In the genomic region with DNA sequence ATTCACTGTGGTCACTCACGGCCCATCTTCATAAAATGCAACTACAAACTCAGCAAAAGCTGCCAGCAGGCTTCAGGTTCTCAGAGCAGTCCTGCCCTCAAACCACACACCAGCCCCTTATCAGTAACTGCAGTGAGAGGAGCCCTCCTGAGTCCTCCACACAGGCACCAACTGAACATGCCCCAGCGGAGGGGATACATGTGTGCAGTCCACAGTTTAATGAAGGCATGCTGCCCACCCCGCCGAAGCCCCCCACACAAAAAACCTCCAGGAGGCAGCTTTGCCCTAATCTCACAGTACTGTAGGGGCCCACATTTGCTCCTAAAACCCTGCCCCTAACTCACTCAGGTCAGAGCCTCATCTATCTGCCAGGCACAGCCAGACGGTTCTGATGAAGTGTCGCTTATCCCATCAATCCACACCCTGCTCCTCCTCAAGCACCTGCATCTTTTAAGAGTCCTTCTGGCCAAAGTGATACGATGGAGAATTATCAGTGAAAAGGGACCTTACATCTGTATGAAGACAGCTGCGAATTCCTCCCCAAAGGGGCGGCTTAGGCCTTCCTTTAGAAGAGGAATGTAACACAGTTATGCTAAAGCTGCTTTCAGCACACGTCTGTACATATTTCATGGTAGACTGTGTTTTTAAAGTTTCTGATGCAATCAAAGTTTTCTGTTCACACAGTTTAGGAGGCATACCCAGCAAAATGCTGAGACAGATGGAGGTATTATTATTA, we compare ENCODE assay signal across 14 cellular contexts. TPM values are rescaled to one million over a fixed set of nuclear protein-coding genes. Genes with fewer than 3 reads are reported as not detected.
A peak's percentile ranks its signal among the peaks of the same experiment; 100 is the strongest.
DNase-seq lines count a peak whose midpoint lies in the region; ATAC-seq and TF ChIP-seq lines count a peak whose summit lies in the region.
"Had no signal": no experiment of that assay in that cellular context is flagged by ENCODE, and none has a peak within 500 bp of the region (broad histone marks: within the 10 kb centered on the region; RNA-seq: fewer than 3 reads in every experiment).

No MANE protein-coding gene starts in this region.

- in situ Hi-C loops in IMR-90 (cut with MboI; ENCODE audit: low sequenced_read_pairs), result loop anchor here (5.0 kb wide), 1 partner anchor 72 kb away; the partner anchor contains the start of genes TAF5L and URB2

- WGBS in IMR-90 (ENCODE audit: extremely low coverage in 2 of 2, insufficient read length in 1 of 2), 2 experiments, result 55% methylated on average over 4 of the region's 10 CpGs; no CpG with 5 or more reads in 1 of the 2 experiments
- 88% methylated on average over 10 of the region's 10 CpGs for WGBS in mesenchymal stem cell

- 0 out of 2 replicates have a peak overlapping the region, but pooled peaks have one; percentile 3 for H2AK5ac ChIP-seq in IMR-90 (ENCODE audit: low read depth, low read length)
- no peak overlapping the region for H2AK5ac ChIP-seq in mesenchymal stem cell (ENCODE audit: low read length, severe bottlenecking)

- H3K36me3 ChIP-seq in Caco-2 (ENCODE audit: control insufficient read depth, insufficient read depth, low read length) (no peaks in the 10 kb centered on the region), IMR-90 (ENCODE audit: control insufficient read depth, insufficient read depth, low read length) (no peaks in the 10 kb centered on the region), mesenchymal stem cell (ENCODE audit: control insufficient read depth in 1 of 2, insufficient read depth in 2 of 2, low read depth in 1 of 2, low read length in 2 of 2) (peaks cover 0 to 4% of the 10 kb centered on the region in 2 experiments)
- H3K36me3 ChIP-seq: left lung, neural progenitor cell had no signal

- no peak for ATAC-seq in IMR-90 (ENCODE audit: low read depth)
- no peak for ATAC-seq in WTC11
- no peak for ATAC-seq in T-helper 17 cell
- ATAC-seq: activated CD4-positive, CD25-positive, alpha-beta regulatory T cell treated with anti-CD3 and anti-CD28 coated beads, Interleukin-2, amount 50 U/mL, for 24 hours; left lung had no signal

- TF ChIP-seq POLR2A in IMR-90 (IDR thresholded peaks at IDR 0.05; ENCODE audit: low read depth, low read length), result no peak

- TF ChIP-seq CTCF in Caco-2 (IDR thresholded peaks at IDR 0.05; ENCODE audit: insufficient read depth in 1 of 2, low read depth in 1 of 2, low read length in 1 of 2, severe bottlenecking in 1 of 2, unreplicated experiment in 1 of 2) (no peak), IMR-90 (conservative IDR thresholded peaks at IDR 0.05; ENCODE audit: low read depth, low read length) (no peak), WTC11 (IDR thresholded peaks at IDR 0.05) (no peak)

- H2BK15ac ChIP-seq in IMR-90 (ENCODE audit: low read depth, low read length) (no peak overlapping the region), mesenchymal stem cell (ENCODE audit: low read depth, poor library complexity, severe bottlenecking) (no peak overlapping the region)

- DNase-seq in Caco-2 (no peak), IMR-90 (no peak), WTC11 (ENCODE audit: low spot score) (no peak), mesenchymal stem cell (no peak), T-helper 17 cell (no peak), HK-2 (ENCODE audit: unreplicated experiment) (no peak), NCI-H1417 (lab: John Stamatoyannopoulos, UW) (no peak)
- DNase-seq: Calu3, Kasumi-1, left lung, SK-N-SH, small intestine had no signal

- H3K4me3 Mint-ChIP-seq in Caco-2 (ENCODE audit: unreplicated experiment), result no peak overlapping the region
- no peak overlapping the region for H3K4me3 Mint-ChIP-seq in WTC11
- H3K4me3 Mint-ChIP-seq in T-helper 17 cell, result no peak overlapping the region
- H3K4me3 Mint-ChIP-seq: neural progenitor cell had no signal

- no peak for TF ChIP-seq RAD21 in IMR-90 (IDR thresholded peaks at IDR 0.05; ENCODE audit: low read length)

- H3K4me1 Mint-ChIP-seq in Caco-2 (ENCODE audit: low read depth, unreplicated experiment), result peaks cover 24% of the 10 kb centered on the region
- peaks cover 29% of the 10 kb centered on the region for H3K4me1 Mint-ChIP-seq in WTC11
- H3K4me1 Mint-ChIP-seq in T-helper 17 cell, result peaks cover 51% of the 10 kb centered on the region

- H3K4ac ChIP-seq in IMR-90 (ENCODE audit: low read depth, low read length), result no peak overlapping the region
- H3K4ac ChIP-seq in mesenchymal stem cell (ENCODE audit: low read depth in 1 of 2, low read length in 2 of 2), result peak overlapping the region in 1 of 2 experiments; percentile 9

- H3K9ac ChIP-seq in IMR-90 (ENCODE audit: low read depth, low read length), result no peak overlapping the region
- no peak overlapping the region for H3K9ac ChIP-seq in mesenchymal stem cell (ENCODE audit: low read length)
- H3K9ac ChIP-seq: neural progenitor cell, SK-N-SH had no signal

- H2BK12ac ChIP-seq in mesenchymal stem cell (ENCODE audit: low read length in 2 of 2), result no peak overlapping the region

- intact Hi-C loops in Caco-2 (cut with micrococcal nuclease; ENCODE audit: unreplicated experiment) (no loop called here), IMR-90 (cut with micrococcal nuclease) (no loop called here)

- H3K27ac ChIP-seq in IMR-90 (ENCODE audit: insufficient read depth, low read length) (peak overlapping the region; percentile 26; the same call in 1 of the 2 replicates), mesenchymal stem cell (ENCODE audit: low read length, poor library complexity, severe bottlenecking) (no peak overlapping the region)
- H3K27ac ChIP-seq: left lung, neural progenitor cell had no signal

- no peak overlapping the region for H2AK9ac ChIP-seq in IMR-90 (replicated peaks; ENCODE audit: low read depth, low read length, poor library complexity)

- H3K4me1 ChIP-seq in Caco-2 (peaks cover 7% of the 10 kb centered on the region; the same call in 1 of the 2 replicates), IMR-90 (ENCODE audit: control insufficient read depth, insufficient read depth, low read length) (peaks cover 11% of the 10 kb centered on the region), mesenchymal stem cell (ENCODE audit: control insufficient read depth, insufficient read depth, low read depth, low read length) (peaks cover 5% of the 10 kb centered on the region)

- H3K79me1 ChIP-seq in IMR-90 (ENCODE audit: low read depth in 1 of 2, low read length in 2 of 2) (peaks cover 28 to 57% of the 10 kb centered on the region in 2 experiments), mesenchymal stem cell (replicated peaks; ENCODE audit: low read length, poor library complexity, severe bottlenecking) (peaks cover 34% of the 10 kb centered on the region)

- H3K27me3 Mint-ChIP-seq in Caco-2 (ENCODE audit: insufficient read depth, unreplicated experiment), result no peaks in the 10 kb centered on the region
- H3K27me3 Mint-ChIP-seq in WTC11 (ENCODE audit: low read depth), result peaks cover 3% of the 10 kb centered on the region; the same call in 1 of the 2 replicates
- H3K27me3 Mint-ChIP-seq in T-helper 17 cell, result no peaks in the 10 kb centered on the region

- H3K9me1 ChIP-seq in IMR-90 (ENCODE audit: insufficient read depth, low read length), result peaks cover 5% of the 10 kb centered on the region; the same call in 1 of the 2 replicates

- H2BK20ac ChIP-seq in IMR-90 (ENCODE audit: low read depth, low read length), result no peak overlapping the region

- dilution Hi-C loops in IMR-90 (cut with HindIII; ENCODE audit: low sequenced_read_pairs, unreplicated experiment), result no loop called here

- H4K91ac ChIP-seq in IMR-90 (ENCODE audit: insufficient read depth, low read depth, low read length) (no peak overlapping the region), mesenchymal stem cell (ENCODE audit: low read length) (peak overlapping the region; percentile 20)

- peaks cover 10% of the 10 kb centered on the region; the same call in 1 of the 2 replicates for H4K20me1 ChIP-seq in IMR-90 (ENCODE audit: insufficient read depth, low read length)

- H3K9me3 ChIP-seq in Caco-2 (no peaks in the 10 kb centered on the region), IMR-90 (ENCODE audit: control insufficient read depth, insufficient read depth, low read length) (no peaks in the 10 kb centered on the region), mesenchymal stem cell (ENCODE audit: control insufficient read depth, low read length) (no peaks in the 10 kb centered on the region), T-helper 17 cell (ENCODE audit: control insufficient read depth, low read length, poor library complexity, severe bottlenecking) (no peaks in the 10 kb centered on the region)
- H3K9me3 ChIP-seq: left lung, SK-N-SH had no signal

- H2BK5ac ChIP-seq in IMR-90 (ENCODE audit: low read depth, low read length, poor library complexity, severe bottlenecking) (no peak overlapping the region), mesenchymal stem cell (ENCODE audit: low read depth, low read length, poor library complexity, severe bottlenecking) (no peak overlapping the region)

- no peak overlapping the region for H3K23ac ChIP-seq in IMR-90 (ENCODE audit: low read depth, low read length)
- peak overlapping the region in 1 of 2 experiments; percentile 42 for H3K23ac ChIP-seq in mesenchymal stem cell (ENCODE audit: low read length in 2 of 2)

- no peak overlapping the region for H2BK120ac ChIP-seq in IMR-90 (ENCODE audit: low read depth, low read length)
- no peak overlapping the region for H2BK120ac ChIP-seq in mesenchymal stem cell (ENCODE audit: low read depth, low read length)

- CTCF ChIA-PET in Caco-2 (lab: Charles Lee) (no interaction called here), IMR-90 (lab: Yijun Ruan, JAX) (interaction anchor here (0.6 kb wide), 1 partner anchor 576 kb away, joined by 5 read pairs; no protein-coding TSS in a partner anchor), WTC11 (lab: Charles Lee) (no interaction called here)

- H3K36me3 Mint-ChIP-seq in Caco-2 (ENCODE audit: insufficient read depth, unreplicated experiment) (no peaks in the 10 kb centered on the region), WTC11 (no peaks in the 10 kb centered on the region), T-helper 17 cell (ENCODE audit: low read depth) (no peaks in the 10 kb centered on the region)

- H3K9me3 Mint-ChIP-seq in Caco-2 (ENCODE audit: unreplicated experiment) (no peaks in the 10 kb centered on the region), WTC11 (no peaks in the 10 kb centered on the region)
- H3K9me3 Mint-ChIP-seq: neural progenitor cell had no signal

- POLR2A ChIA-PET in Caco-2 (lab: Charles Lee), result no interaction called here
- POLR2A ChIA-PET in IMR-90 (lab: Charles Lee; ENCODE audit: unreplicated experiment), result no interaction called here
- POLR2A ChIA-PET in WTC11 (lab: Charles Lee), result no interaction called here

- H3K27ac Mint-ChIP-seq in Caco-2 (ENCODE audit: unreplicated experiment), result peak overlapping the region; percentile 73
- H3K27ac Mint-ChIP-seq in WTC11, result 0 out of 2 replicates have a peak overlapping the region, but pooled peaks have one; percentile 23
- H3K27ac Mint-ChIP-seq in T-helper 17 cell, result no peak overlapping the region
- H3K27ac Mint-ChIP-seq: neural progenitor cell had no signal

- H4K5ac ChIP-seq in IMR-90 (ENCODE audit: low read depth, low read length), result no peak overlapping the region; the same call in 1 of the 2 replicates

- H3K4me2 ChIP-seq in IMR-90 (ENCODE audit: low read depth, low read length) (peak overlapping the region; percentile 24; the same call in 1 of the 2 replicates), mesenchymal stem cell (ENCODE audit: low read length, poor library complexity, severe bottlenecking) (no peak overlapping the region)
- H3K4me2 ChIP-seq: neural progenitor cell, SK-N-SH had no signal

- H4K8ac ChIP-seq in IMR-90 (ENCODE audit: low read depth in 2 of 2, low read length in 2 of 2) (peak overlapping the region in 1 of 2 experiments; percentile 2; a peak in 1 of 4 replicates), mesenchymal stem cell (ENCODE audit: low read length) (peak overlapping the region; percentile 36)

- no peak overlapping the region for H3K56ac ChIP-seq in IMR-90 (ENCODE audit: extremely low read depth, insufficient read depth, low read length)

- H3K4me3 ChIP-seq in Caco-2 (ENCODE audit: low read depth, low read length) (no peak overlapping the region), IMR-90 (ENCODE audit: insufficient read depth, low read depth, low read length) (no peak overlapping the region), mesenchymal stem cell (ENCODE audit: insufficient read depth in 1 of 2, low read depth in 1 of 2, low read length in 2 of 2) (no peak overlapping the region)
- H3K4me3 ChIP-seq: left lung, neural progenitor cell had no signal

- H2AFZ ChIP-seq in IMR-90 (replicated peaks; ENCODE audit: low read length, poor library complexity) (no peak overlapping the region), mesenchymal stem cell (ENCODE audit: low read depth, low read length) (no peak overlapping the region)
- H2AFZ ChIP-seq: neural progenitor cell had no signal

- BruUV-seq in Caco-2 (replicated peaks; lab: Mats Ljungman, UMichigan) (no TSS peak), IMR-90 (replicated peaks; lab: Mats Ljungman, UMichigan) (no TSS peak)

- H3K18ac ChIP-seq in IMR-90 (ENCODE audit: low read depth, low read length) (no peak overlapping the region), mesenchymal stem cell (ENCODE audit: low read depth in 1 of 2, low read length in 2 of 2) (no peak overlapping the region)

- H3K14ac ChIP-seq in IMR-90 (replicated peaks; ENCODE audit: low read depth, low read length) (no peak overlapping the region), mesenchymal stem cell (ENCODE audit: low read length in 2 of 2) (no peak overlapping the region)

- H3K27me3 ChIP-seq in Caco-2 (replicated peaks; ENCODE audit: control insufficient read depth, insufficient read depth, low read length) (no peaks in the 10 kb centered on the region), IMR-90 (ENCODE audit: control insufficient read depth, insufficient read depth, low read length) (no peaks in the 10 kb centered on the region), mesenchymal stem cell (ENCODE audit: control insufficient read depth in 1 of 2, insufficient read depth in 1 of 2, low read length in 2 of 2) (no peaks in the 10 kb centered on the region)
- H3K27me3 ChIP-seq: left lung had no signal

RNA-seq across cellular contexts. Expression of gene ABCB10, which starts 3.5 kb away (rescaled TPM):
- total RNA-seq in Caco-2 (2022) (27.5 and 31.9 TPM in 2 replicates), IMR-90 (2012; rRNA removed) (10.9 and 13.3 TPM in 2 replicates), WTC11 (2021) (9.2 to 11.0 TPM (median 11.0 TPM) in 3 replicates), T-helper 17 cell (10 to 100 TPM; 12.9 to 19.2 TPM)
- polyA plus RNA-seq in IMR-90 (2012; rRNA removed), result 5.9 and 6.5 TPM in 2 replicates
- polyA plus RNA-seq in IMR-90 (2012; cell fraction: cytosol; rRNA removed), result 2.0 and 2.4 TPM in 2 replicates
- 2.4 and 5.4 TPM in 2 replicates for polyA plus RNA-seq in IMR-90 (2012; cell fraction: nucleus; rRNA removed; ENCODE audit: low replicate concordance)
- 8.3 TPM for polyA plus RNA-seq in mesenchymal stem cell (2013, experiment 1 of 2)
- 9.0 TPM for polyA plus RNA-seq in mesenchymal stem cell (2013, experiment 2 of 2)

RNA-seq across cellular contexts. Expression of gene NUP133, which starts 46.9 kb away (rescaled TPM):
- total RNA-seq in Caco-2 (2022) (54.5 and 59.3 TPM in 2 replicates), IMR-90 (2012; rRNA removed) (30.5 and 33.1 TPM in 2 replicates), WTC11 (2021) (66.9 to 73.7 TPM (median 67.8 TPM) in 3 replicates), T-helper 17 cell (10 to 100 TPM; 26.0 to 35.9 TPM)
- 13.4 and 14.1 TPM in 2 replicates for polyA plus RNA-seq in IMR-90 (2012; rRNA removed)
- 5.1 and 6.9 TPM in 2 replicates for polyA plus RNA-seq in IMR-90 (2012; cell fraction: cytosol; rRNA removed)
- polyA plus RNA-seq in IMR-90 (2012; cell fraction: nucleus; rRNA removed; ENCODE audit: low replicate concordance), result 7.2 and 14.1 TPM in 2 replicates
- polyA plus RNA-seq in mesenchymal stem cell (2013, experiment 1 of 2), result 11.6 TPM
- polyA plus RNA-seq in mesenchymal stem cell (2013, experiment 2 of 2), result 11.8 TPM
